ENCODE assay signal across 1 cellular context in the genomic region with DNA sequence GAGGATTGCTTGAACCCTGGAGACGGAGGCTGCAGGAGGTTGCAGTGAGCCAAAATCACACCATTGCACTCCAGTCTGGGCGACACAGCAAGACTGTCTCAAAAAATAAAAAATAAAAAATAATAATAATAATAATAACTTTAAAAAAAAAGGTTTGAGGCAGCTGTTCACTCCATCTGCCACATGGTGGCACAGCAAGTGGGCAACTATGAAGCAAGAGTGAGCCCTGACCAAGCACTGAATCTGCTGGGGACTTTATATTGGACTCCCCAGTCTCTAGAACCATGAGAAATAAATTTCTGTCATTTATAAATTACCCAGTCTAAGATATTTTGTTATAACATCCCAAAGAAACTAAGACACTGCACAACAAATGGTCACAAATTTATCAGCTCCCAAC.
TF ChIP-seq lines count a peak whose summit lies in the region.

No MANE protein-coding gene starts in this region.

TF ChIP-seq in liver, 16 proteins besides CTCF, POLR2A, EP300 and RAD21 (continued from another document):
- TF ChIP-seq, protein P1, sequence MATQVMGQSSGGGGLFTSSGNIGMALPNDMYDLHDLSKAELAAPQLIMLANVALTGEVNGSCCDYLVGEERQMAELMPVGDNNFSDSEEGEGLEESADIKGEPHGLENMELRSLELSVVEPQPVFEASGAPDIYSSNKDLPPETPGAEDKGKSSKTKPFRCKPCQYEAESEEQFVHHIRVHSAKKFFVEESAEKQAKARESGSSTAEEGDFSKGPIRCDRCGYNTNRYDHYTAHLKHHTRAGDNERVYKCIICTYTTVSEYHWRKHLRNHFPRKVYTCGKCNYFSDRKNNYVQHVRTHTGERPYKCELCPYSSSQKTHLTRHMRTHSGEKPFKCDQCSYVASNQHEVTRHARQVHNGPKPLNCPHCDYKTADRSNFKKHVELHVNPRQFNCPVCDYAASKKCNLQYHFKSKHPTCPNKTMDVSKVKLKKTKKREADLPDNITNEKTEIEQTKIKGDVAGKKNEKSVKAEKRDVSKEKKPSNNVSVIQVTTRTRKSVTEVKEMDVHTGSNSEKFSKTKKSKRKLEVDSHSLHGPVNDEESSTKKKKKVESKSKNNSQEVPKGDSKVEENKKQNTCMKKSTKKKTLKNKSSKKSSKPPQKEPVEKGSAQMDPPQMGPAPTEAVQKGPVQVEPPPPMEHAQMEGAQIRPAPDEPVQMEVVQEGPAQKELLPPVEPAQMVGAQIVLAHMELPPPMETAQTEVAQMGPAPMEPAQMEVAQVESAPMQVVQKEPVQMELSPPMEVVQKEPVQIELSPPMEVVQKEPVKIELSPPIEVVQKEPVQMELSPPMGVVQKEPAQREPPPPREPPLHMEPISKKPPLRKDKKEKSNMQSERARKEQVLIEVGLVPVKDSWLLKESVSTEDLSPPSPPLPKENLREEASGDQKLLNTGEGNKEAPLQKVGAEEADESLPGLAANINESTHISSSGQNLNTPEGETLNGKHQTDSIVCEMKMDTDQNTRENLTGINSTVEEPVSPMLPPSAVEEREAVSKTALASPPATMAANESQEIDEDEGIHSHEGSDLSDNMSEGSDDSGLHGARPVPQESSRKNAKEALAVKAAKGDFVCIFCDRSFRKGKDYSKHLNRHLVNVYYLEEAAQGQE (IDR thresholded peaks at IDR 0.05) = no peak
- TF ChIP-seq ATF3 (IDR thresholded peaks at IDR 0.05) (no peak), SP1 (IDR thresholded peaks at IDR 0.05) (no peak), NR2F2 (IDR thresholded peaks at IDR 0.05) (no peak), RXRA (IDR thresholded peaks at IDR 0.05) (no peak), FOXA1 (IDR thresholded peaks at IDR 0.05) (no peak), JUND (IDR thresholded peaks at IDR 0.05) (no peak)
